Comparison of ENCODE assay signal across 1 cellular context in genomic region chr22:46652930-46653331, GRCh38.
TF ChIP-seq lines count a peak whose summit lies in the region.

No MANE protein-coding gene starts in this region.

TF ChIP-seq in HepG2, 621 proteins besides CTCF, POLR2A, EP300 and RAD21 (continued from another document):
- no peak for TF ChIP-seq RERE (CRISPR knock-in tag; IDR thresholded peaks at IDR 0.05; ENCODE audit: low read depth)
- no peak for TF ChIP-seq ZGPAT (CRISPR knock-in tag; IDR thresholded peaks at IDR 0.05)
- TF ChIP-seq ZMAT3 (CRISPR knock-in tag; conservative IDR thresholded peaks at IDR 0.05): no peak
- no peak for TF ChIP-seq ZC3H13 (CRISPR knock-in tag; IDR thresholded peaks at IDR 0.05)
- TF ChIP-seq NFIC (IDR thresholded peaks at IDR 0.05; ENCODE audit: low read length): no peak
- 0 out of 2 replicates have a peak, but pooled peaks have one; percentile 2 for TF ChIP-seq ZSCAN29 (CRISPR knock-in tag; conservative IDR thresholded peaks at IDR 0.05)
- TF ChIP-seq NCOA2 (CRISPR knock-in tag; IDR thresholded peaks at IDR 0.05): no peak
- TF ChIP-seq SAFB2 (CRISPR knock-in tag; IDR thresholded peaks at IDR 0.05; ENCODE audit: borderline replicate concordance, low read depth): no peak
- TF ChIP-seq NFE2L1 (CRISPR knock-in tag; IDR thresholded peaks at IDR 0.05; ENCODE audit: borderline replicate concordance): no peak
- no peak for TF ChIP-seq ZNF230 (CRISPR knock-in tag; IDR thresholded peaks at IDR 0.05)
- no peak for TF ChIP-seq ZNF839 (CRISPR knock-in tag; IDR thresholded peaks at IDR 0.05; ENCODE audit: borderline replicate concordance)
- no peak for TF ChIP-seq ZNF446 (CRISPR knock-in tag; IDR thresholded peaks at IDR 0.05)
- TF ChIP-seq AKNA (CRISPR knock-in tag; IDR thresholded peaks at IDR 0.05; ENCODE audit: borderline replicate concordance): no peak
- no peak for TF ChIP-seq U2AF1 (optimal IDR thresholded peaks at IDR 0.05; ENCODE audit: low read depth, low read length)
- TF ChIP-seq ZNF383 (CRISPR knock-in tag; IDR thresholded peaks at IDR 0.05; ENCODE audit: borderline replicate concordance): no peak
- no peak for TF ChIP-seq AFF4 (CRISPR knock-in tag; IDR thresholded peaks at IDR 0.05)
- TF ChIP-seq NFYB (CRISPR knock-in tag; IDR thresholded peaks at IDR 0.05): no peak
- TF ChIP-seq ZNF317 (CRISPR knock-in tag; IDR thresholded peaks at IDR 0.05): no peak
